Comparison of ENCODE assay signal across 8 cellular contexts in genomic region chr6:37029249-37029959, GRCh38. TPM values are rescaled to one million over a fixed set of nuclear protein-coding genes. Genes with fewer than 3 reads are reported as not detected.
DNase-seq lines count a peak whose midpoint lies in the region; ATAC-seq and TF ChIP-seq lines count a peak whose summit lies in the region.

No MANE protein-coding gene starts in this region.

- peaks cover 31 to 33% of the 10 kb centered on the region in 2 donors for H3K4me1 Mint-ChIP-seq in stimulated activated naive B cell treated with anti-CD40 and anti-IgM and Interleukin-4, amounts not matched to agents 10 μg/mL and 1 μg/mL and 100 μg/mL, for 72 hours

- DNase-seq in NCI-H2227 (lab: John Stamatoyannopoulos, UW; ENCODE audit: unreplicated experiment) (peak; percentile 59), NCI-H2227 treated with DMSO at 0.1 percent for 48 hours (lab: John Stamatoyannopoulos, UW) (no peak), T-helper 9 cell (peak; percentile 27), choroid plexus epithelial cell (ENCODE audit: low read depth) (peak; percentile 93), left colon (peak in 1 of 2 donors; percentile 72)
- peak; percentile 38 for DNase-seq in stimulated activated naive B cell treated with anti-CD40 and anti-IgM and Interleukin-4, amounts not matched to agents 10 μg/mL and 1 μg/mL and 100 μg/mL, for 72 hours

- H3K27ac Mint-ChIP-seq in stimulated activated naive B cell treated with anti-CD40 and anti-IgM and Interleukin-4, amounts not matched to agents 10 μg/mL and 1 μg/mL and 100 μg/mL, for 72 hours, result peak overlapping the region; percentile 75

- peak; percentile 84 for ATAC-seq in left colon
- ATAC-seq in stimulated activated naive B cell treated with anti-CD40 and anti-IgM and Interleukin-4, amounts not matched to agents 10 μg/mL and 1 μg/mL and 100 μg/mL, for 72 hours (replicated peaks), result peak; percentile 60 to 71
- ATAC-seq in GM19452 (IDR thresholded peaks at IDR 0.05; ENCODE audit: unreplicated experiment), result no peak

- H3K4me3 Mint-ChIP-seq in stimulated activated naive B cell treated with anti-CD40 and anti-IgM and Interleukin-4, amounts not matched to agents 10 μg/mL and 1 μg/mL and 100 μg/mL, for 72 hours, result no peak overlapping the region

- intact Hi-C loops in left colon (cut with DNase I, micrococcal nuclease), result loop anchor here (10.0 kb wide), 2 partner anchors 175 to 185 kb away; no protein-coding TSS in a partner anchor

- H3K9me3 Mint-ChIP-seq in stimulated activated naive B cell treated with anti-CD40 and anti-IgM and Interleukin-4, amounts not matched to agents 10 μg/mL and 1 μg/mL and 100 μg/mL, for 72 hours, result peaks cover 4 to 6% of the 10 kb centered on the region in 2 donors

- H3K4me3 ChIP-seq in choroid plexus epithelial cell (ENCODE audit: low read depth, low read length), result no peak overlapping the region

- no peaks in the 10 kb centered on the region for H3K27me3 Mint-ChIP-seq in stimulated activated naive B cell treated with anti-CD40 and anti-IgM and Interleukin-4, amounts not matched to agents 10 μg/mL and 1 μg/mL and 100 μg/mL, for 72 hours

- H3K36me3 Mint-ChIP-seq in stimulated activated naive B cell treated with anti-CD40 and anti-IgM and Interleukin-4, amounts not matched to agents 10 μg/mL and 1 μg/mL and 100 μg/mL, for 72 hours, result peaks cover 58 to 81% of the 10 kb centered on the region in 2 donors

- TF ChIP-seq CTCF in LNCAP (IDR thresholded peaks at IDR 0.05), result peak; percentile 36
- TF ChIP-seq CTCF in choroid plexus epithelial cell (conservative IDR thresholded peaks at IDR 0.05; ENCODE audit: low read depth, low read length), result peak; percentile 88

RNA-seq across cellular contexts. Expression of gene FGD2, which starts 23.9 kb away (rescaled TPM):
- total RNA-seq in left colon, result 10 to 100 TPM in 1 of 2 donors, 1 to 10 TPM in 1; 5.1 to 13.5 TPM

RNA-seq across cellular contexts. Expression of gene MTCH1, which starts 43.4 kb away (rescaled TPM):
- total RNA-seq in left colon, result 100 to 1,000 TPM; 142 to 149 TPM
